9 cellular contexts compared by ENCODE assay signal in genomic region chr15:70299931-70300858, GRCh38.
A peak's percentile ranks its signal among the peaks of the same experiment; 100 is the strongest.
DNase-seq lines count a peak whose midpoint lies in the region; ATAC-seq and TF ChIP-seq lines count a peak whose summit lies in the region.
"Had no signal": no experiment of that assay in that cellular context is flagged by ENCODE, and none has a peak within 500 bp of the region (broad histone marks: within the 10 kb centered on the region; RNA-seq: fewer than 3 reads in every experiment).

No MANE protein-coding gene starts in this region.

- TF ChIP-seq CTCF in brain microvascular endothelial cell (IDR thresholded peaks at IDR 0.05; ENCODE audit: low read depth, low read length, missing control alignments): no peak

- H3K27ac Mint-ChIP-seq in T-helper 1 cell treated with Interleukin-12 subunit alpha and Interleukin-12 subunit beta and Interleukin-4 antibody, amounts not matched to agents 30 μg/mL and 1 μg/mL, for 36 hours: peak overlapping the region; percentile 23

- peak; percentile 68 for DNase-seq in central memory CD4-positive, alpha-beta T cell
- DNase-seq in stimulated activated CD8-positive, alpha-beta memory T cell treated with anti-CD3 and anti-CD28 coated beads, Interleukin-7, amount 100 ng/mL, for 48 hours (ENCODE audit: extremely low read depth in 1 of 2, low read depth in 1 of 2): peak; percentile 63 to 79
- DNase-seq in T1000 (lab: John Stamatoyannopoulos, UW) (no peak), brain microvascular endothelial cell (no peak), NCI-H82 (lab: John Stamatoyannopoulos, UW) (no peak)

- ATAC-seq in GM18520 (IDR thresholded peaks at IDR 0.05; ENCODE audit: unreplicated experiment) (peak; percentile 95), HG02938 (IDR thresholded peaks at IDR 0.05; ENCODE audit: unreplicated experiment) (peak; percentile 99)

- H3K27me3 ChIP-seq in brain microvascular endothelial cell (replicated peaks): peaks cover 2% of the 10 kb centered on the region

- no peaks in the 10 kb centered on the region for H3K36me3 Mint-ChIP-seq in T-helper 1 cell treated with Interleukin-12 subunit alpha and Interleukin-12 subunit beta and Interleukin-4 antibody, amounts not matched to agents 30 μg/mL and 1 μg/mL, for 36 hours (ENCODE audit: low read depth)

- H3K27me3 Mint-ChIP-seq in T-helper 1 cell treated with Interleukin-12 subunit alpha and Interleukin-12 subunit beta and Interleukin-4 antibody, amounts not matched to agents 30 μg/mL and 1 μg/mL, for 36 hours (ENCODE audit: low read depth): peaks cover 27% of the 10 kb centered on the region

- no peak overlapping the region for H3K4me3 Mint-ChIP-seq in T-helper 1 cell treated with Interleukin-12 subunit alpha and Interleukin-12 subunit beta and Interleukin-4 antibody, amounts not matched to agents 30 μg/mL and 1 μg/mL, for 36 hours

- H3K36me3 ChIP-seq in brain microvascular endothelial cell (replicated peaks): no peaks in the 10 kb centered on the region

- H3K9me3 Mint-ChIP-seq in T-helper 1 cell treated with Interleukin-12 subunit alpha and Interleukin-12 subunit beta and Interleukin-4 antibody, amounts not matched to agents 30 μg/mL and 1 μg/mL, for 36 hours: no peaks in the 10 kb centered on the region

- peaks cover 9% of the 10 kb centered on the region for H3K4me1 Mint-ChIP-seq in T-helper 1 cell treated with Interleukin-12 subunit alpha and Interleukin-12 subunit beta and Interleukin-4 antibody, amounts not matched to agents 30 μg/mL and 1 μg/mL, for 36 hours (ENCODE audit: low read depth)

- in situ Hi-C loops in brain microvascular endothelial cell (cut with HindIII; ENCODE audit: low pct_ligation_motif_present, low sequenced_read_pairs): no loop called here

- H3K27ac ChIP-seq in brain microvascular endothelial cell: no peak overlapping the region
- H3K27ac ChIP-seq: HL-60 had no signal

- no peak overlapping the region for H3K4me3 ChIP-seq in brain microvascular endothelial cell (ENCODE audit: low read depth, low read length)

Comparison
In these comparisons a context has a peak if more than half of its experiments do, and no peak if none do; other contexts are left out.
1. DNase-seq: peak in central memory CD4-positive, alpha-beta T cell (single experiment) and stimulated activated CD8-positive, alpha-beta memory T cell treated with anti-CD3 and anti-CD28 coated beads, Interleukin-7, amount 100 ng/mL, for 48 hours (2 of 2); none in T1000 (single experiment), brain microvascular endothelial cell (single experiment) and NCI-H82 (single experiment).